ENCODE assay signal across 18 cellular contexts in the genomic region with DNA sequence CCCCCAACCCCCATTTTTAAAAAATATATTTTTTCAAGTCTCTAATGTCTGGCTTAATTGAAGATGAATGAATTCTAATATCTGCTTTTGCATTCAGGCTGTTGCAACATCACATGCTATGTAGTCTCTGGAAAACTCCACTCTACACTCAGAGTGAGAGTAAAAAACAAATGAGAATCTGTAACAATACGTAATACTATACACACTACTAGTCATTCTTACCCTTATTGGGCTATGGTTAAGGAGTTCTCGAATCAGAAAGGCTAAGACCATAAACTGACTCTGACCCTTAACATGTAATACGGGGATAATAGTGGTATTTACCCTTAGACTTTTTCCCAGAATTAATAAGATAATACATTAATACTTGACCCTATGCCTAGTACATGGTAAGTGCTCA.
"Had no signal": no experiment of that assay in that cellular context is flagged by ENCODE, and none has a peak within 500 bp of the region (broad histone marks: within the 10 kb centered on the region; RNA-seq: fewer than 3 reads in every experiment).

No MANE protein-coding gene starts in this region.

- ATAC-seq: heart right ventricle; naive thymus-derived CD4-positive, alpha-beta T cell; psoas muscle; right lobe of liver; stimulated activated memory B cell treated with anti-CD40 and anti-IgM and Interleukin-4, amounts not matched to agents 10 μg/mL and 1 μg/mL and 100 μg/mL, for 72 hours had no signal

- H3K27ac ChIP-seq: colonic mucosa, heart right ventricle, neutrophil, psoas muscle, right lobe of liver, stomach, thoracic aorta, transverse colon had no signal

- H3K27me3 ChIP-seq: colonic mucosa, heart right ventricle, neutrophil, right lobe of liver, stomach, transverse colon had no signal

- H3K4me1 ChIP-seq: colonic mucosa, heart right ventricle, psoas muscle, right lobe of liver, stomach, transverse colon had no signal

- DNase-seq: colonic mucosa; dermis blood vessel endothelial cell; erythroblast; heart right ventricle; hypothalamus; kidney glomerular epithelial cell; naive thymus-derived CD4-positive, alpha-beta T cell; psoas muscle; retina; right lobe of liver; stimulated activated CD4-positive, alpha-beta T cell treated with anti-CD3 and anti-CD28 coated beads, Interleukin-4, amount 100 ng/mL, for 1 hour; stimulated activated CD8-positive, alpha-beta memory T cell treated with anti-CD3 and anti-CD28 coated beads, Interleukin-4, amount 100 ng/mL, for 48 hours; stomach; substantia nigra; transverse colon had no signal
